Comparison of ENCODE assay signal across 21 cellular contexts in genomic region chr3:35680866-35681650, GRCh38. TPM values are rescaled to one million over a fixed set of nuclear protein-coding genes. Genes with fewer than 3 reads are reported as not detected.
DNase-seq lines count a peak whose midpoint lies in the region; ATAC-seq and TF ChIP-seq lines count a peak whose summit lies in the region.
"Had no signal": no experiment of that assay in that cellular context is flagged by ENCODE, and none has a peak within 500 bp of the region (broad histone marks: within the 10 kb centered on the region; RNA-seq: fewer than 3 reads in every experiment).

No MANE protein-coding gene starts in this region.

- H3K27ac ChIP-seq in BLaER1 treated with 17β-estradiol and CSF1 and Interleukin-3, amounts not matched to agents 10 nM and 100 nM: peak overlapping the region in 2 of 11 experiments; percentile 18 to 30; a peak in 3 of 22 replicates
- H3K27ac ChIP-seq in SU-DHL-6 (ENCODE audit: low read depth, low read length): peak overlapping the region; percentile 99
- H3K27ac ChIP-seq: RWPE1 had no signal

- H4K20me1 ChIP-seq in BLaER1 treated with 17β-estradiol and CSF1 and Interleukin-3, amounts not matched to agents 10 nM and 100 nM: peaks cover 0 to 4% (median 0%) of the 10 kb centered on the region in 11 experiments; a peak in 1 of 22 replicates
- no peaks in the 10 kb centered on the region for H4K20me1 ChIP-seq in Loucy (ENCODE audit: insufficient read depth, low read length, poor library complexity, severe bottlenecking)
- H4K20me1 ChIP-seq in SU-DHL-6 (ENCODE audit: low read depth, low read length): no peaks in the 10 kb centered on the region

- H3K9me2 ChIP-seq in Loucy (replicated peaks; ENCODE audit: low read depth, low read length) (no peaks in the 10 kb centered on the region), SU-DHL-6 (replicated peaks; ENCODE audit: insufficient read depth, low read length) (no peaks in the 10 kb centered on the region)

- H3K4me1 Mint-ChIP-seq in nephron: peaks cover 27% of the 10 kb centered on the region
- H3K4me1 Mint-ChIP-seq: CD4-positive, CD25-positive, alpha-beta regulatory T cell had no signal

- no peak overlapping the region for H3K9ac ChIP-seq in BLaER1 treated with 17β-estradiol and CSF1 and Interleukin-3, amounts not matched to agents 10 nM and 100 nM
- no peak overlapping the region for H3K9ac ChIP-seq in Loucy (ENCODE audit: low read depth, low read length, poor library complexity, severe bottlenecking)
- H3K9ac ChIP-seq in SU-DHL-6 (ENCODE audit: low read length): peak overlapping the region; percentile 58

- peak overlapping the region; percentile 12 to 80 (median 43); a peak in 17 of 22 replicates for H3K4me2 ChIP-seq in BLaER1 treated with 17β-estradiol and CSF1 and Interleukin-3, amounts not matched to agents 10 nM and 100 nM
- H3K4me2 ChIP-seq in Loucy (ENCODE audit: low read depth, low read length, poor library complexity, severe bottlenecking) (peak overlapping the region; percentile 14), SU-DHL-6 (ENCODE audit: low read depth, low read length, poor library complexity, severe bottlenecking) (peak overlapping the region; percentile 84)

- peak overlapping the region; percentile 39 to 87 (median 85) for H3K4me3 Mint-ChIP-seq in nephron
- H3K4me3 Mint-ChIP-seq: CD4-positive, CD25-positive, alpha-beta regulatory T cell had no signal

- H3K79me2 ChIP-seq in Loucy (ENCODE audit: insufficient read depth, low read length) (no peaks in the 10 kb centered on the region), SU-DHL-6 (ENCODE audit: insufficient read depth, low read length) (peaks cover 30% of the 10 kb centered on the region)

- H3K9me3 ChIP-seq in BLaER1 treated with 17β-estradiol and CSF1 and Interleukin-3, amounts not matched to agents 10 nM and 100 nM (replicated peaks in 1 of 11): no peaks in the 10 kb centered on the region
- H3K9me3 ChIP-seq in Loucy (ENCODE audit: insufficient read depth, low read depth, low read length) (no peaks in the 10 kb centered on the region), SU-DHL-6 (ENCODE audit: insufficient read depth, low read length) (no peaks in the 10 kb centered on the region)

- peaks cover 17 to 56% (median 34%) of the 10 kb centered on the region in 10 experiments for H3K4me1 ChIP-seq in BLaER1 treated with 17β-estradiol and CSF1 and Interleukin-3, amounts not matched to agents 10 nM and 100 nM
- peaks cover 14% of the 10 kb centered on the region for H3K4me1 ChIP-seq in Loucy (ENCODE audit: insufficient read depth, low read length, poor library complexity, severe bottlenecking)

- H3K27me3 ChIP-seq in BLaER1 treated with 17β-estradiol and CSF1 and Interleukin-3, amounts not matched to agents 10 nM and 100 nM: no peaks in the 10 kb centered on the region
- no peaks in the 10 kb centered on the region for H3K27me3 ChIP-seq in Loucy (ENCODE audit: insufficient read depth, low read length, poor library complexity, severe bottlenecking)
- no peaks in the 10 kb centered on the region for H3K27me3 ChIP-seq in SU-DHL-6 (ENCODE audit: low read length)

- peaks cover 0 to 60% (median 0%) of the 10 kb centered on the region in 11 experiments; a peak in 10 of 22 replicates for H3K36me3 ChIP-seq in BLaER1 treated with 17β-estradiol and CSF1 and Interleukin-3, amounts not matched to agents 10 nM and 100 nM
- H3K36me3 ChIP-seq in Loucy (ENCODE audit: insufficient read depth, low read length) (no peaks in the 10 kb centered on the region), SU-DHL-6 (ENCODE audit: low read length) (0 out of 2 replicates have a peak, but pooled peaks cover 2% of the 10 kb centered on the region)

- peak overlapping the region in 1 of 3 experiments; percentile 15 for H3K27ac Mint-ChIP-seq in nephron

- no peak for TF ChIP-seq CTCF in Loucy (conservative IDR thresholded peaks at IDR 0.05; ENCODE audit: low read length)
- TF ChIP-seq CTCF in SU-DHL-6 (IDR thresholded peaks at IDR 0.05; ENCODE audit: insufficient read depth, low read length, poor library complexity, severe bottlenecking): no peak
- TF ChIP-seq CTCF in nephron (IDR thresholded peaks at IDR 0.05; ENCODE audit: unreplicated experiment in 3 of 3): no peak

- ATAC-seq in sciatic nerve (no peak), GM18873 (IDR thresholded peaks at IDR 0.05; ENCODE audit: low FRiP score, unreplicated experiment) (no peak)

- H3F3A ChIP-seq in Loucy (ENCODE audit: low read depth): no peaks in the 10 kb centered on the region
- peaks cover 30% of the 10 kb centered on the region for H3F3A ChIP-seq in SU-DHL-6 (ENCODE audit: insufficient read depth)

- no peaks in the 10 kb centered on the region for H3K36me3 Mint-ChIP-seq in nephron (ENCODE audit: low read depth)
- H3K36me3 Mint-ChIP-seq: CD4-positive, CD25-positive, alpha-beta regulatory T cell had no signal

- intact Hi-C loops in cardiac septum (cut with DNase I) (no loop called here), sciatic nerve (cut with DNase I) (no loop called here)

- H3K4me3 ChIP-seq in BLaER1 treated with 17β-estradiol and CSF1 and Interleukin-3, amounts not matched to agents 10 nM and 100 nM: no peak overlapping the region
- no peak overlapping the region for H3K4me3 ChIP-seq in Loucy (ENCODE audit: low read length, poor library complexity, severe bottlenecking)
- H3K4me3 ChIP-seq in SU-DHL-6 (ENCODE audit: insufficient read depth, low read length, poor library complexity, severe bottlenecking): peak overlapping the region; percentile 48

- DNase-seq in cardiac septum (ENCODE audit: low spot score): no peak
- DNase-seq in sciatic nerve (ENCODE audit: low spot score): no peak
- DNase-seq in activated naive CD4-positive, alpha-beta T cell treated with Interleukin-2 at 50 U/mL for 16 hours: no peak
- DNase-seq: CD4-positive, CD25-positive, alpha-beta regulatory T cell; DMS79; GDM1; H7; KBM-7; NCI-H1417; NCI-H2029; NCI-H510A treated with DMSO at 0.1 percent for 48 hours had no signal

- H2AFZ ChIP-seq in Loucy (ENCODE audit: low read length) (peak overlapping the region; percentile 39; the same call in 1 of the 2 replicates), SU-DHL-6 (ENCODE audit: low read depth, low read length, severe bottlenecking) (peak overlapping the region; percentile 53)

- no peaks in the 10 kb centered on the region for H3K9me3 Mint-ChIP-seq in nephron

- H3K27me3 Mint-ChIP-seq in nephron (ENCODE audit: low read depth): no peaks in the 10 kb centered on the region
- H3K27me3 Mint-ChIP-seq: CD4-positive, CD25-positive, alpha-beta regulatory T cell had no signal

RNA-seq across cellular contexts. Expression of gene ARPP21, which starts 41.7 kb away (rescaled TPM):
- not detected for total RNA-seq in cardiac septum
- total RNA-seq in sciatic nerve: 0.62 TPM
- total RNA-seq: A172; CD4-positive, CD25-positive, alpha-beta regulatory T cell; H7; MCF 10A; SK-MEL-5; T-helper 1 cell treated with Interleukin-12 subunit alpha and Interleukin-12 subunit beta and Interleukin-4 antibody, amounts not matched to agents 30 ng/mL and 1 ng/mL, for 36 hours had no signal

Comparison
In these comparisons a context has a peak if more than half of its experiments do, and no peak if none do; other contexts are left out.
1. H3K4me2 ChIP-seq: peak in every context shown above with its lines; median percentile 84 in SU-DHL-6; 43 in BLaER1 treated with 17β-estradiol and CSF1 and Interleukin-3, amounts not matched to agents 10 nM and 100 nM; 14 in Loucy.